Comparison of ENCODE assay signal across 15 cellular contexts in genomic region chr2:108553181-108553919, GRCh38. TPM values are rescaled to one million over a fixed set of nuclear protein-coding genes. Genes with fewer than 3 reads are reported as not detected.
DNase-seq lines count a peak whose midpoint lies in the region; ATAC-seq and TF ChIP-seq lines count a peak whose summit lies in the region.
"Had no signal": no experiment of that assay in that cellular context is flagged by ENCODE, and none has a peak within 500 bp of the region (broad histone marks: within the 10 kb centered on the region; RNA-seq: fewer than 3 reads in every experiment).

No MANE protein-coding gene starts in this region.

- H3K27ac Mint-ChIP-seq in WTC11: peak overlapping the region; percentile 37; the same call in 1 of the 2 replicates
- H3K27ac Mint-ChIP-seq: activated CD8-positive, alpha-beta T cell treated with anti-CD3 and anti-CD28 coated beads for 36 hours; naive thymus-derived CD8-positive, alpha-beta T cell had no signal

- no peak overlapping the region for H3K9ac ChIP-seq in fibroblast of lung (ENCODE audit: insufficient read depth, low read length)
- H3K9ac ChIP-seq in mesenchymal stem cell (ENCODE audit: low read length): peak overlapping the region; percentile 14
- H3K9ac ChIP-seq in smooth muscle cell (ENCODE audit: low read depth): no peak overlapping the region

- H3K23ac ChIP-seq in mesenchymal stem cell (ENCODE audit: low read length in 2 of 2): no peak overlapping the region

- H3K4me2 ChIP-seq in fibroblast of lung (ENCODE audit: extremely low read depth, insufficient read depth, low read length) (no peak overlapping the region), mesenchymal stem cell (ENCODE audit: low read length, poor library complexity, severe bottlenecking) (no peak overlapping the region), smooth muscle cell (peak overlapping the region; percentile 24)

- H3K79me1 ChIP-seq in mesenchymal stem cell (replicated peaks; ENCODE audit: low read length, poor library complexity, severe bottlenecking): no peaks in the 10 kb centered on the region

- ATAC-seq in WTC11 (no peak), GM21529 (IDR thresholded peaks at IDR 0.05; ENCODE audit: unreplicated experiment) (no peak)
- ATAC-seq: activated CD8-positive, alpha-beta T cell treated with anti-CD3 and anti-CD28 coated beads for 36 hours; naive thymus-derived CD8-positive, alpha-beta T cell; stimulated activated naive CD8-positive, alpha-beta T cell treated with anti-CD3 and anti-CD28 coated beads, Interleukin-15, Interleukin-2, amounts not matched to agents 100 U/mL and 50 U/mL, for 24 hours had no signal

- POLR2A ChIA-PET in WTC11 (lab: Charles Lee): no interaction called here

- H2BK5ac ChIP-seq in mesenchymal stem cell (ENCODE audit: low read depth, low read length, poor library complexity, severe bottlenecking): no peak overlapping the region

- no peak overlapping the region for H3K14ac ChIP-seq in mesenchymal stem cell (ENCODE audit: low read length in 2 of 2)

- no peak overlapping the region for H2BK15ac ChIP-seq in mesenchymal stem cell (ENCODE audit: low read depth, poor library complexity, severe bottlenecking)

- no peaks in the 10 kb centered on the region for H3K36me3 Mint-ChIP-seq in WTC11
- H3K36me3 Mint-ChIP-seq: naive thymus-derived CD8-positive, alpha-beta T cell had no signal

- no peak overlapping the region for H4K8ac ChIP-seq in mesenchymal stem cell (ENCODE audit: low read length)

- no peaks in the 10 kb centered on the region for H3F3A ChIP-seq in smooth muscle cell (ENCODE audit: low read depth)

- H2BK120ac ChIP-seq in mesenchymal stem cell (ENCODE audit: low read depth, low read length): no peak overlapping the region

- peaks cover 19% of the 10 kb centered on the region for H3K4me1 Mint-ChIP-seq in WTC11

- H3K4me3 Mint-ChIP-seq in WTC11: no peak overlapping the region
- H3K4me3 Mint-ChIP-seq: activated CD8-positive, alpha-beta T cell treated with anti-CD3 and anti-CD28 coated beads for 36 hours; naive thymus-derived CD8-positive, alpha-beta T cell had no signal

- H3K36me3 ChIP-seq in fibroblast of lung (ENCODE audit: control insufficient read depth, insufficient read depth, low read length) (no peaks in the 10 kb centered on the region), mesenchymal stem cell (ENCODE audit: control insufficient read depth in 1 of 2, insufficient read depth in 2 of 2, low read depth in 1 of 2, low read length in 2 of 2) (peaks cover 0 to 10% of the 10 kb centered on the region in 2 experiments), smooth muscle cell (ENCODE audit: low read depth) (no peaks in the 10 kb centered on the region)

- H2BK12ac ChIP-seq in mesenchymal stem cell (ENCODE audit: low read length in 2 of 2): no peak overlapping the region

- no peaks in the 10 kb centered on the region for H3K9me3 ChIP-seq in fibroblast of lung (ENCODE audit: control insufficient read depth, insufficient read depth, low read depth, low read length)
- no peaks in the 10 kb centered on the region for H3K9me3 ChIP-seq in mesenchymal stem cell (ENCODE audit: control insufficient read depth, low read length)
- no peaks in the 10 kb centered on the region for H3K9me3 ChIP-seq in smooth muscle cell (replicated peaks; ENCODE audit: low read depth)

- H4K91ac ChIP-seq in mesenchymal stem cell (ENCODE audit: low read length): no peak overlapping the region

- no peaks in the 10 kb centered on the region for H4K20me1 ChIP-seq in fibroblast of lung (ENCODE audit: control insufficient read depth, extremely low read depth, insufficient read depth, low read length)
- H4K20me1 ChIP-seq in smooth muscle cell (ENCODE audit: low read depth): peaks cover 85% of the 10 kb centered on the region

- no peaks in the 10 kb centered on the region for H3K9me3 Mint-ChIP-seq in WTC11
- H3K9me3 Mint-ChIP-seq: activated CD8-positive, alpha-beta T cell treated with anti-CD3 and anti-CD28 coated beads for 36 hours; naive thymus-derived CD8-positive, alpha-beta T cell had no signal

- H3K27ac ChIP-seq in fibroblast of lung (ENCODE audit: insufficient read depth, low read length) (peak overlapping the region; percentile 36), mesenchymal stem cell (ENCODE audit: low read length, poor library complexity, severe bottlenecking) (no peak overlapping the region), smooth muscle cell (ENCODE audit: low read depth) (peak overlapping the region; percentile 43)

- H3K27me3 Mint-ChIP-seq in WTC11 (ENCODE audit: low read depth): no peaks in the 10 kb centered on the region
- H3K27me3 Mint-ChIP-seq: activated CD8-positive, alpha-beta T cell treated with anti-CD3 and anti-CD28 coated beads for 36 hours; naive thymus-derived CD8-positive, alpha-beta T cell had no signal

- H3K4ac ChIP-seq in mesenchymal stem cell (ENCODE audit: low read depth in 1 of 2, low read length in 2 of 2): peak overlapping the region in 1 of 2 experiments; percentile 35

- WGBS in mesenchymal stem cell: 21% methylated on average over 6 of the region's 7 CpGs
- 63% methylated on average over 7 of the region's 7 CpGs for WGBS in smooth muscle cell (ENCODE audit: low lambda C conversion rate)

- no peaks in the 10 kb centered on the region for H3K27me3 ChIP-seq in fibroblast of lung (ENCODE audit: control insufficient read depth, insufficient read depth, low read length)
- no peaks in the 10 kb centered on the region for H3K27me3 ChIP-seq in mesenchymal stem cell (ENCODE audit: control insufficient read depth in 1 of 2, insufficient read depth in 1 of 2, low read length in 2 of 2)
- H3K27me3 ChIP-seq in smooth muscle cell (ENCODE audit: low read depth): no peaks in the 10 kb centered on the region

- TF ChIP-seq CTCF in WTC11 (IDR thresholded peaks at IDR 0.05): no peak
- TF ChIP-seq CTCF in fibroblast of lung (conservative IDR thresholded peaks at IDR 0.05 in 1 of 2, IDR thresholded peaks at IDR 0.05 in 1 of 2; ENCODE audit: low read depth in 1 of 2, low read length in 2 of 2): no peak
- no peak for TF ChIP-seq CTCF in smooth muscle cell (IDR thresholded peaks at IDR 0.05; ENCODE audit: borderline replicate concordance, insufficient read depth, poor library complexity, severe bottlenecking)

- DNase-seq in WTC11 (ENCODE audit: low spot score): no peak
- peak in 1 of 2 donors; percentile 52 for DNase-seq in fibroblast of lung (ENCODE audit: low read depth in 2 of 2)
- DNase-seq in mesenchymal stem cell: peak; percentile 45
- no peak for DNase-seq in smooth muscle cell (lab: John Stamatoyannopoulos, UW; ENCODE audit: unreplicated experiment)
- DNase-seq in NCI-H146 (lab: John Stamatoyannopoulos, UW): no peak
- DNase-seq in occipital lobe (lab: John Stamatoyannopoulos, UW): no peak
- DNase-seq in Kasumi-1 (lab: John Stamatoyannopoulos, UW): no peak
- DNase-seq: activated CD8-positive, alpha-beta T cell treated with anti-CD3 and anti-CD28 coated beads for 36 hours; Calu3; effector CD4-positive, alpha-beta T cell; glutamatergic neuron; naive thymus-derived CD8-positive, alpha-beta T cell; NCI-H1048; stimulated activated naive CD8-positive, alpha-beta T cell treated with anti-CD3 and anti-CD28 coated beads, Interleukin-15, Interleukin-2, amounts not matched to agents 100 U/mL and 50 U/mL, for 24 hours had no signal

- no peak overlapping the region for H2AK5ac ChIP-seq in mesenchymal stem cell (ENCODE audit: low read length, severe bottlenecking)

- H3K18ac ChIP-seq in mesenchymal stem cell (ENCODE audit: low read depth in 1 of 2, low read length in 2 of 2): no peak overlapping the region

- H3K79me2 ChIP-seq in fibroblast of lung (ENCODE audit: control insufficient read depth, insufficient read depth, low read length) (peaks cover 36% of the 10 kb centered on the region), smooth muscle cell (ENCODE audit: low read depth) (peaks cover 98% of the 10 kb centered on the region)

- H2AFZ ChIP-seq in fibroblast of lung (ENCODE audit: low read length) (no peak overlapping the region), mesenchymal stem cell (ENCODE audit: low read depth, low read length) (no peak overlapping the region), smooth muscle cell (ENCODE audit: low read depth) (no peak overlapping the region)

- H3K4me1 ChIP-seq in fibroblast of lung (ENCODE audit: control insufficient read depth, extremely low read depth, insufficient read depth, low read length): peaks cover 11% of the 10 kb centered on the region
- H3K4me1 ChIP-seq in mesenchymal stem cell (ENCODE audit: control insufficient read depth, insufficient read depth, low read depth, low read length): peaks cover 11% of the 10 kb centered on the region
- no peaks in the 10 kb centered on the region for H3K4me1 ChIP-seq in smooth muscle cell (ENCODE audit: low read depth)

- CTCF ChIA-PET in WTC11 (lab: Charles Lee): interaction anchor here (1.2 kb wide), 1 partner anchor 83 kb away, joined by 3 read pairs; no protein-coding TSS in a partner anchor

- H3K4me3 ChIP-seq in fibroblast of lung (replicated peaks in 1 of 4; ENCODE audit: control extremely low read depth in 1 of 4, insufficient read depth in 1 of 4, low read depth in 3 of 4, low read length in 4 of 4) (no peak overlapping the region), mesenchymal stem cell (ENCODE audit: insufficient read depth in 1 of 2, low read depth in 1 of 2, low read length in 2 of 2) (no peak overlapping the region), smooth muscle cell (no peak overlapping the region)

TF ChIP-seq in WTC11, 78 proteins besides CTCF, POLR2A, EP300 and RAD21 (continues in another document):
- no peak for TF ChIP-seq ESRRA (CRISPR knock-in tag; IDR thresholded peaks at IDR 0.05; ENCODE audit: borderline replicate concordance)
- no peak for TF ChIP-seq EMX1 (CRISPR knock-in tag; IDR thresholded peaks at IDR 0.05)
- TF ChIP-seq ZNF317 (CRISPR knock-in tag; IDR thresholded peaks at IDR 0.05; ENCODE audit: borderline replicate concordance, low read depth): no peak

RNA-seq across cellular contexts. Expression of gene LIMS1, which starts 19.1 kb away (rescaled TPM):
- total RNA-seq in WTC11 (2021) (40.7 to 50.6 TPM (median 43.4 TPM) in 3 replicates), fibroblast of lung (52.7 and 63.7 TPM in 2 replicates), smooth muscle cell (147 and 155 TPM in 2 replicates), occipital lobe (18.1 TPM)
- polyA plus RNA-seq in fibroblast of lung (100 and 108 TPM in 2 replicates), smooth muscle cell (56.9 and 63.1 TPM in 2 replicates)
- polyA plus RNA-seq in fibroblast of lung (2012): 50.2 and 61.0 TPM in 2 replicates
- 84.0 and 84.7 TPM in 2 replicates for polyA minus RNA-seq in fibroblast of lung (ENCODE audit: low replicate concordance)
- 146 TPM for polyA plus RNA-seq in mesenchymal stem cell (2013, experiment 1 of 2)
- polyA plus RNA-seq in mesenchymal stem cell (2013, experiment 2 of 2): 150 TPM
